In the genomic region with DNA sequence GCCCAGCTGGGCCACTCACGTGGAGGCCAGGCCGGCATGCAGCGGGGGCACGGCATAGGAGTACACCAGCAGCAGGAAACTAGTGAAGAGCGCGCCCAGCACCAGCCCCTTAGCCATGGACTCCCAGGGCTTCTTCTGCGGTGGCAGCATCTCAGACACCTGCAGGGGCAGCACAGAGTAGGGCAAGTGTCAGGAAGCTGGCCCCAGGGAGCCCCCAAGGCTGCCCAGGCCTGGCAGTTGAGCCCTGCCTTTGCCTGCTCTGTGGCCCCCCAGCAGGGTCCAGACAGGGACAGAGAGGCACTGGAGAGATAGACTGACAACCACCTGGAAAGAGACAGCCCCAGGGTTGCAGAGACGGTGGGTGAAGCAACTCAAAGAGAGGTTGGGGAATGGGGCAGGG, we compare ENCODE assay signal across 21 cellular contexts. TPM values are rescaled to one million over a fixed set of nuclear protein-coding genes. Genes with fewer than 3 reads are reported as not detected.
"Had no signal": no experiment of that assay in that cellular context is flagged by ENCODE, and none has a peak within 500 bp of the region (broad histone marks: within the 10 kb centered on the region; RNA-seq: fewer than 3 reads in every experiment).

No MANE protein-coding gene starts in this region.

- H3K36me3 ChIP-seq: adrenal gland, cardiac muscle cell, heart right ventricle had no signal

- H3K4me3 Mint-ChIP-seq: activated naive CD4-positive, alpha-beta T cell treated with anti-CD3 and anti-CD28 coated beads, Interleukin-2, amount 50 U/mL, for 24 hours; activated T-cell treated with anti-CD3 and anti-CD28 coated beads, Interleukin-2, amount 50 U/mL, for 24 hours; memory B cell; naive thymus-derived CD8-positive, alpha-beta T cell; stimulated activated naive B cell treated with anti-CD40 and anti-IgM and Interleukin-4, amounts not matched to agents 10 μg/mL and 1 μg/mL and 100 μg/mL, for 72 hours had no signal

- H3K9me3 ChIP-seq: adrenal gland, gastroesophageal sphincter, heart right ventricle, tibial artery had no signal

- H3K27ac ChIP-seq: adrenal gland, cardiac muscle cell, gastroesophageal sphincter, heart right ventricle, tibial artery had no signal

- H3K9me3 Mint-ChIP-seq: activated naive CD4-positive, alpha-beta T cell treated with anti-CD3 and anti-CD28 coated beads, Interleukin-2, amount 50 U/mL, for 24 hours; activated T-cell treated with anti-CD3 and anti-CD28 coated beads, Interleukin-2, amount 50 U/mL, for 24 hours; memory B cell; naive thymus-derived CD8-positive, alpha-beta T cell; stimulated activated naive B cell treated with anti-CD40 and anti-IgM and Interleukin-4, amounts not matched to agents 10 μg/mL and 1 μg/mL and 100 μg/mL, for 72 hours had no signal

- DNase-seq: activated CD4-positive, alpha-beta T cell treated with anti-CD3 and anti-CD28 coated beads, Interleukin-2, amount 50 U/mL, for 48 hours; activated T-cell treated with anti-CD3 and anti-CD28 coated beads, Interleukin-2, amount 50 U/mL, for 24 hours; adrenal gland; heart right ventricle; left ventricle myocardium superior; nucleus accumbens; stimulated activated CD4-positive, alpha-beta T cell treated with anti-CD3 and anti-CD28 coated beads, Interleukin-2, amount 100 ng/mL, for 48 hours; stimulated activated naive B cell treated with anti-CD40 and anti-IgM and Interleukin-4, amounts not matched to agents 10 μg/mL and 1 μg/mL and 100 μg/mL, for 72 hours; T-helper 1 cell; T1000; tibial artery had no signal

- H3K27ac Mint-ChIP-seq: activated naive CD4-positive, alpha-beta T cell treated with anti-CD3 and anti-CD28 coated beads, Interleukin-2, amount 50 U/mL, for 24 hours; activated T-cell treated with anti-CD3 and anti-CD28 coated beads, Interleukin-2, amount 50 U/mL, for 24 hours; memory B cell; stimulated activated naive B cell treated with anti-CD40 and anti-IgM and Interleukin-4, amounts not matched to agents 10 μg/mL and 1 μg/mL and 100 μg/mL, for 72 hours had no signal

- H3K27me3 ChIP-seq: cardiac muscle cell, tibial artery had no signal

- FAIRE-seq: keratinocyte, urothelium cell line had no signal

- H3K4me1 Mint-ChIP-seq: activated naive CD4-positive, alpha-beta T cell treated with anti-CD3 and anti-CD28 coated beads, Interleukin-2, amount 50 U/mL, for 24 hours; naive thymus-derived CD8-positive, alpha-beta T cell; stimulated activated naive B cell treated with anti-CD40 and anti-IgM and Interleukin-4, amounts not matched to agents 10 μg/mL and 1 μg/mL and 100 μg/mL, for 72 hours had no signal

- H3K36me3 Mint-ChIP-seq: activated naive CD4-positive, alpha-beta T cell treated with anti-CD3 and anti-CD28 coated beads, Interleukin-2, amount 50 U/mL, for 24 hours; memory B cell; naive thymus-derived CD8-positive, alpha-beta T cell had no signal

- H3K4me3 ChIP-seq: adrenal gland, cardiac muscle cell, gastroesophageal sphincter, heart right ventricle, tibial artery had no signal

- H3K4me1 ChIP-seq: adrenal gland, gastroesophageal sphincter, heart right ventricle, tibial artery had no signal

- H3K27me3 Mint-ChIP-seq: activated naive CD4-positive, alpha-beta T cell treated with anti-CD3 and anti-CD28 coated beads, Interleukin-2, amount 50 U/mL, for 24 hours; activated T-cell treated with anti-CD3 and anti-CD28 coated beads, Interleukin-2, amount 50 U/mL, for 24 hours; naive thymus-derived CD8-positive, alpha-beta T cell had no signal

- ATAC-seq: gastroesophageal sphincter; heart right ventricle; left ventricle myocardium superior; naive thymus-derived CD8-positive, alpha-beta T cell had no signal

RNA-seq across cellular contexts. Expression of gene SEC14L6, which starts 10.7 kb away (rescaled TPM):
- total RNA-seq: left ventricle myocardium superior; naive thymus-derived CD8-positive, alpha-beta T cell; skeletal muscle tissue had no signal
- polyA plus RNA-seq: heart right ventricle; keratinocyte; naive thymus-derived CD8-positive, alpha-beta T cell had no signal

RNA-seq across cellular contexts. Expression of gene GAL3ST1, which starts 17.2 kb away (rescaled TPM):
- total RNA-seq: dermis microvascular lymphatic vessel endothelial cell had no signal
- polyA plus RNA-seq: keratinocyte had no signal

RNA-seq across cellular contexts. Expression of gene SEC14L4, which starts 51.7 kb away (rescaled TPM):
- total RNA-seq: gastroesophageal sphincter; left ventricle myocardium superior; naive thymus-derived CD8-positive, alpha-beta T cell; subcutaneous adipose tissue had no signal
- polyA plus RNA-seq: heart right ventricle; naive thymus-derived CD8-positive, alpha-beta T cell had no signal
